In genomic region chr14:58812050-58812690, GRCh38 we compare ENCODE assay signal across 10 cellular contexts.
A peak's percentile ranks its signal among the peaks of the same experiment; 100 is the strongest.
DNase-seq lines count a peak whose midpoint lies in the region; ATAC-seq and TF ChIP-seq lines count a peak whose summit lies in the region.
"Had no signal": no experiment of that assay in that cellular context is flagged by ENCODE, and none has a peak within 500 bp of the region (broad histone marks: within the 10 kb centered on the region; RNA-seq: fewer than 3 reads in every experiment).

No MANE protein-coding gene starts in this region.

- H3K27me3 Mint-ChIP-seq in activated CD4-positive, alpha-beta T cell treated with anti-CD3 and anti-CD28 coated beads for 36 hours = peaks cover 3% of the 10 kb centered on the region

- no peaks in the 10 kb centered on the region for H3K36me3 Mint-ChIP-seq in activated CD4-positive, alpha-beta T cell treated with anti-CD3 and anti-CD28 coated beads for 36 hours (ENCODE audit: low read depth)

- peak overlapping the region; percentile 55 for H3K27ac ChIP-seq in substantia nigra (ENCODE audit: low read depth, low read length, poor library complexity, severe bottlenecking)
- H3K27ac ChIP-seq: ovary had no signal

- peak; percentile 61 for ATAC-seq in activated CD4-positive, alpha-beta T cell treated with anti-CD3 and anti-CD28 coated beads for 36 hours
- ATAC-seq in HG02840 (IDR thresholded peaks at IDR 0.05; ENCODE audit: low FRiP score, unreplicated experiment) = peak; percentile 81

- no peak overlapping the region for H3K4me3 Mint-ChIP-seq in activated CD4-positive, alpha-beta T cell treated with anti-CD3 and anti-CD28 coated beads for 36 hours

- POLR2A ChIA-PET in activated CD4-positive, alpha-beta T cell treated with anti-CD3 and anti-CD28 coated beads for 36 hours (lab: Charles Lee) = no interaction called here
- POLR2A ChIA-PET in HEK293T (lab: Yijun Ruan, JAX) = no interaction called here

- in situ Hi-C loops in KBM-7 (cut with MboI; ENCODE audit: low pct_unique_long_range_greater_than_20kb, low sequenced_read_pairs) = no loop called here

- H3K4me1 Mint-ChIP-seq in activated CD4-positive, alpha-beta T cell treated with anti-CD3 and anti-CD28 coated beads for 36 hours = no peaks in the 10 kb centered on the region

- H3K9me3 Mint-ChIP-seq in activated CD4-positive, alpha-beta T cell treated with anti-CD3 and anti-CD28 coated beads for 36 hours (ENCODE audit: low read depth) = no peaks in the 10 kb centered on the region

- H3K27ac Mint-ChIP-seq in activated CD4-positive, alpha-beta T cell treated with anti-CD3 and anti-CD28 coated beads for 36 hours = no peak overlapping the region

- DNase-seq in activated CD4-positive, alpha-beta T cell treated with anti-CD3 and anti-CD28 coated beads for 36 hours = no peak
- DNase-seq in activated CD4-positive, alpha-beta T cell treated with anti-CD3 and anti-CD28 coated beads for 1 hour = no peak
- peak; percentile 24 to 67 for DNase-seq in NCI-H446 (lab: John Stamatoyannopoulos, UW)
- no peak for DNase-seq in substantia nigra (lab: John Stamatoyannopoulos, UW)
- DNase-seq in CD1c-positive myeloid dendritic cell (ENCODE audit: extremely low spot score) = no peak
- DNase-seq in HEK293T (ENCODE audit: extremely low spot score) = no peak
- no peak for DNase-seq in KBM-7
- DNase-seq: ovary, T-helper 9 cell had no signal

- intact Hi-C loops in activated CD4-positive, alpha-beta T cell treated with anti-CD3 and anti-CD28 coated beads for 36 hours (cut with DNase I, micrococcal nuclease) = no loop called here

- CTCF ChIA-PET in activated CD4-positive, alpha-beta T cell treated with anti-CD3 and anti-CD28 coated beads for 36 hours (lab: Charles Lee) = no interaction called here
- CTCF ChIA-PET in HEK293T (lab: Yijun Ruan, JAX) = interaction anchor here (0.5 kb wide), 1 partner anchor 154 kb away, joined by 3 read pairs; no protein-coding TSS in a partner anchor

TF ChIP-seq in HEK293T, 16 proteins besides CTCF, POLR2A, EP300 and RAD21:
- TF ChIP-seq LEF1 (IDR thresholded peaks at IDR 0.05; ENCODE audit: borderline replicate concordance) (no peak), TARDBP (IDR thresholded peaks at IDR 0.05) (no peak), SUZ12 (IDR thresholded peaks at IDR 0.05) (no peak), ARNT (IDR thresholded peaks at IDR 0.05) (no peak), PKNOX1 (IDR thresholded peaks at IDR 0.05) (no peak), HDGF (IDR thresholded peaks at IDR 0.05; ENCODE audit: borderline replicate concordance) (no peak), L3MBTL2 (conservative IDR thresholded peaks at IDR 0.05) (no peak)

Comparison
In these comparisons a context has a peak if more than half of its experiments do, and no peak if none do; other contexts are left out.
1. DNase-seq: peak in NCI-H446 (2 of 2); none in activated CD4-positive, alpha-beta T cell treated with anti-CD3 and anti-CD28 coated beads for 36 hours (single experiment), activated CD4-positive, alpha-beta T cell treated with anti-CD3 and anti-CD28 coated beads for 1 hour (single experiment), substantia nigra (0 of 49), CD1c-positive myeloid dendritic cell (single experiment), HEK293T (single experiment) and KBM-7 (single experiment).